In genomic region chr14:102909462-102909861, GRCh38 we compare ENCODE assay signal across 15 cellular contexts. TPM values are rescaled to one million over a fixed set of nuclear protein-coding genes. Genes with fewer than 3 reads are reported as not detected.
"Had no signal": no experiment of that assay in that cellular context is flagged by ENCODE, and none has a peak within 500 bp of the region (broad histone marks: within the 10 kb centered on the region; RNA-seq: fewer than 3 reads in every experiment).

No MANE protein-coding gene starts in this region.

- DNase-seq: activated CD4-positive, alpha-beta T cell treated with anti-CD3 and anti-CD28 coated beads for 48 hours; activated naive CD4-positive, alpha-beta T cell treated with Interleukin-2 at 50 U/mL for 16 hours; colonic mucosa; effector CD4-positive, alpha-beta T cell; foreskin keratinocyte; ovary; stimulated activated CD4-positive, alpha-beta T cell treated with anti-CD3 and anti-CD28 coated beads, Interleukin-4, amount 100 ng/mL, for 1 hour; stimulated activated CD8-positive, alpha-beta memory T cell treated with anti-CD3 and anti-CD28 coated beads, Interleukin-4, amount 100 ng/mL, for 48 hours; T-helper 1 cell had no signal

- H3K9me3 ChIP-seq: colonic mucosa, ovary, tibial artery had no signal

- H3K4me1 ChIP-seq: colonic mucosa, foreskin keratinocyte, tibial artery had no signal

- H3K4me3 ChIP-seq: colonic mucosa, ovary, tibial artery had no signal

- H3K36me3 ChIP-seq: colonic mucosa, ovary had no signal

- ATAC-seq: foreskin keratinocyte, left lobe of liver had no signal

- H3K27ac ChIP-seq: colonic mucosa, foreskin keratinocyte, ovary, tibial artery, VCaP had no signal

- H3K27me3 ChIP-seq: colonic mucosa, foreskin keratinocyte, ovary, tibial artery had no signal

RNA-seq across cellular contexts. Expression of gene AMN, which starts 13.0 kb away (rescaled TPM):
- total RNA-seq: cardiac septum, endothelial cell of umbilical vein, SK-MEL-5 had no signal
